1 cellular context compared by ENCODE assay signal in the genomic region with DNA sequence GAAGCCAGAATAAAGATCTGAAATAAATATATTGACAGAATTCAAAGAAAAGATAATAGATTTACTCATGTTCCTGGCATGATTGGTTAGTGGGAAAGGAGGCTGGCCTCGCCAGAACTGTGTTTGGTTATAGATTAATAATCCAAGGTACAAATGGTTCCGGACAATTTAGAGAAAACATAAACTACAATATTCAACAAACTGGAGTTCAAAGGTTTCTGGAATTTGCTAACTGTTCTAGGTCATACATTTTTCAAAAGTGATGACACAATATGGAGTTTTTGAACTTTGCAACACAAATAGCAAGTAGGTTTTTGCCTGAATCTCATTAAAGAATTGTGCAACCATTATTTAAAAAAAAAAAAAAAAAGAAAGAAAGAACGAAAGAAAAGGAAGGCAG.
A peak's percentile ranks its signal among the peaks of the same experiment; 100 is the strongest.
TF ChIP-seq lines count a peak whose summit lies in the region.

No MANE protein-coding gene starts in this region.

TF ChIP-seq in HepG2, 621 proteins besides CTCF, POLR2A, EP300 and RAD21 (continued from another document and continues in another):
- TF ChIP-seq, protein P1, sequence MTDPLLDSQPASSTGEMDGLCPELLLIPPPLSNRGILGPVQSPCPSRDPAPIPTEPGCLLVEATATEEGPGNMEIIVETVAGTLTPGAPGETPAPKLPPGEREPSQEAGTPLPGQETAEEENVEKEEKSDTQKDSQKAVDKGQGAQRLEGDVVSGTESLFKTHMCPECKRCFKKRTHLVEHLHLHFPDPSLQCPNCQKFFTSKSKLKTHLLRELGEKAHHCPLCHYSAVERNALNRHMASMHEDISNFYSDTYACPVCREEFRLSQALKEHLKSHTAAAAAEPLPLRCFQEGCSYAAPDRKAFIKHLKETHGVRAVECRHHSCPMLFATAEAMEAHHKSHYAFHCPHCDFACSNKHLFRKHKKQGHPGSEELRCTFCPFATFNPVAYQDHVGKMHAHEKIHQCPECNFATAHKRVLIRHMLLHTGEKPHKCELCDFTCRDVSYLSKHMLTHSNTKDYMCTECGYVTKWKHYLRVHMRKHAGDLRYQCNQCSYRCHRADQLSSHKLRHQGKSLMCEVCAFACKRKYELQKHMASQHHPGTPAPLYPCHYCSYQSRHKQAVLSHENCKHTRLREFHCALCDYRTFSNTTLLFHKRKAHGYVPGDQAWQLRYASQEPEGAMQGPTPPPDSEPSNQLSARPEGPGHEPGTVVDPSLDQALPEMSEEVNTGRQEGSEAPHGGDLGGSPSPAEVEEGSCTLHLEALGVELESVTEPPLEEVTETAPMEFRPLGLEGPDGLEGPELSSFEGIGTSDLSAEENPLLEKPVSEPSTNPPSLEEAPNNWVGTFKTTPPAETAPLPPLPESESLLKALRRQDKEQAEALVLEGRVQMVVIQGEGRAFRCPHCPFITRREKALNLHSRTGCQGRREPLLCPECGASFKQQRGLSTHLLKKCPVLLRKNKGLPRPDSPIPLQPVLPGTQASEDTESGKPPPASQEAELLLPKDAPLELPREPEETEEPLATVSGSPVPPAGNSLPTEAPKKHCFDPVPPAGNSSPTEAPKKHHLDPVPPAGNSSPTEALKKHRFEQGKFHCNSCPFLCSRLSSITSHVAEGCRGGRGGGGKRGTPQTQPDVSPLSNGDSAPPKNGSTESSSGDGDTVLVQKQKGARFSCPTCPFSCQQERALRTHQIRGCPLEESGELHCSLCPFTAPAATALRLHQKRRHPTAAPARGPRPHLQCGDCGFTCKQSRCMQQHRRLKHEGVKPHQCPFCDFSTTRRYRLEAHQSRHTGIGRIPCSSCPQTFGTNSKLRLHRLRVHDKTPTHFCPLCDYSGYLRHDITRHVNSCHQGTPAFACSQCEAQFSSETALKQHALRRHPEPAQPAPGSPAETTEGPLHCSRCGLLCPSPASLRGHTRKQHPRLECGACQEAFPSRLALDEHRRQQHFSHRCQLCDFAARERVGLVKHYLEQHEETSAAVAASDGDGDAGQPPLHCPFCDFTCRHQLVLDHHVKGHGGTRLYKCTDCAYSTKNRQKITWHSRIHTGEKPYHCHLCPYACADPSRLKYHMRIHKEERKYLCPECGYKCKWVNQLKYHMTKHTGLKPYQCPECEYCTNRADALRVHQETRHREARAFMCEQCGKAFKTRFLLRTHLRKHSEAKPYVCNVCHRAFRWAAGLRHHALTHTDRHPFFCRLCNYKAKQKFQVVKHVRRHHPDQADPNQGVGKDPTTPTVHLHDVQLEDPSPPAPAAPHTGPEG (CRISPR knock-in tag; IDR thresholded peaks at IDR 0.05), result no peak
- no peak for TF ChIP-seq KDM2A (CRISPR knock-in tag; IDR thresholded peaks at IDR 0.05; ENCODE audit: borderline replicate concordance, low read depth)
- TF ChIP-seq, protein P2, sequence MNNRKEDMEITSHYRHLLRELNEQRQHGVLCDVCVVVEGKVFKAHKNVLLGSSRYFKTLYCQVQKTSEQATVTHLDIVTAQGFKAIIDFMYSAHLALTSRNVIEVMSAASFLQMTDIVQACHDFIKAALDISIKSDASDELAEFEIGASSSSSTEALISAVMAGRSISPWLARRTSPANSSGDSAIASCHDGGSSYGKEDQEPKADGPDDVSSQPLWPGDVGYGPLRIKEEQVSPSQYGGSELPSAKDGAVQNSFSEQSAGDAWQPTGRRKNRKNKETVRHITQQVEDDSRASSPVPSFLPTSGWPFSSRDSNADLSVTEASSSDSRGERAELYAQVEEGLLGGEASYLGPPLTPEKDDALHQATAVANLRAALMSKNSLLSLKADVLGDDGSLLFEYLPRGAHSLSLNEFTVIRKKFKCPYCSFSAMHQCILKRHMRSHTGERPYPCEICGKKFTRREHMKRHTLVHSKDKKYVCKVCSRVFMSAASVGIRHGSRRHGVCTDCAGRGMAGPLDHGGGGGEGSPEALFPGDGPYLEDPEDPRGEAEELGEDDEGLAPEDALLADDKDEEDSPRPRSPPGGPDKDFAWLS (CRISPR knock-in tag; IDR thresholded peaks at IDR 0.05; ENCODE audit: borderline replicate concordance), result no peak
- no peak for TF ChIP-seq ATAD3A (CRISPR knock-in tag; IDR thresholded peaks at IDR 0.05)
- no peak for TF ChIP-seq FOXM1 (CRISPR knock-in tag; IDR thresholded peaks at IDR 0.05)
- no peak for TF ChIP-seq ZNF274 (CRISPR knock-in tag; IDR thresholded peaks at IDR 0.05)
- no peak for TF ChIP-seq PAX8 (CRISPR knock-in tag; IDR thresholded peaks at IDR 0.05; ENCODE audit: borderline replicate concordance)
- TF ChIP-seq NFE2L1 (CRISPR knock-in tag; IDR thresholded peaks at IDR 0.05; ENCODE audit: borderline replicate concordance), result no peak
- no peak for TF ChIP-seq MEF2D (CRISPR knock-in tag; IDR thresholded peaks at IDR 0.05)
- TF ChIP-seq, protein P3, sequence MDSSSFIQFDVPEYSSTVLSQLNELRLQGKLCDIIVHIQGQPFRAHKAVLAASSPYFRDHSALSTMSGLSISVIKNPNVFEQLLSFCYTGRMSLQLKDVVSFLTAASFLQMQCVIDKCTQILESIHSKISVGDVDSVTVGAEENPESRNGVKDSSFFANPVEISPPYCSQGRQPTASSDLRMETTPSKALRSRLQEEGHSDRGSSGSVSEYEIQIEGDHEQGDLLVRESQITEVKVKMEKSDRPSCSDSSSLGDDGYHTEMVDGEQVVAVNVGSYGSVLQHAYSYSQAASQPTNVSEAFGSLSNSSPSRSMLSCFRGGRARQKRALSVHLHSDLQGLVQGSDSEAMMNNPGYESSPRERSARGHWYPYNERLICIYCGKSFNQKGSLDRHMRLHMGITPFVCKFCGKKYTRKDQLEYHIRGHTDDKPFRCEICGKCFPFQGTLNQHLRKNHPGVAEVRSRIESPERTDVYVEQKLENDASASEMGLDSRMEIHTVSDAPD (CRISPR knock-in tag; IDR thresholded peaks at IDR 0.05), result no peak
- TF ChIP-seq ZNF33B (CRISPR knock-in tag; IDR thresholded peaks at IDR 0.05), result no peak
- TF ChIP-seq NFE2L2 (IDR thresholded peaks at IDR 0.05; ENCODE audit: low read length), result no peak
- no peak for TF ChIP-seq ZNF260 (CRISPR knock-in tag; IDR thresholded peaks at IDR 0.05; ENCODE audit: borderline replicate concordance, low read depth)
- TF ChIP-seq RFXANK (CRISPR knock-in tag; IDR thresholded peaks at IDR 0.05), result no peak
- TF ChIP-seq ZNF773 (CRISPR knock-in tag; IDR thresholded peaks at IDR 0.05; ENCODE audit: borderline replicate concordance), result no peak
- no peak for TF ChIP-seq U2AF1 (optimal IDR thresholded peaks at IDR 0.05; ENCODE audit: low read depth, low read length)
- TF ChIP-seq ERF (CRISPR knock-in tag; IDR thresholded peaks at IDR 0.05), result no peak
- no peak for TF ChIP-seq RBM22 (optimal IDR thresholded peaks at IDR 0.05; ENCODE audit: low read length)
- no peak for TF ChIP-seq SNAPC2 (CRISPR knock-in tag; IDR thresholded peaks at IDR 0.05)
- no peak for TF ChIP-seq ZNF816 (CRISPR knock-in tag; IDR thresholded peaks at IDR 0.05; ENCODE audit: borderline replicate concordance)
- TF ChIP-seq MED1 (CRISPR knock-in tag; IDR thresholded peaks at IDR 0.05), result no peak
- no peak for TF ChIP-seq ZNF224 (CRISPR knock-in tag; IDR thresholded peaks at IDR 0.05)
- TF ChIP-seq MIER3 (CRISPR knock-in tag; IDR thresholded peaks at IDR 0.05; ENCODE audit: borderline replicate concordance), result no peak
- TF ChIP-seq NR2C2 (CRISPR knock-in tag; IDR thresholded peaks at IDR 0.05; ENCODE audit: borderline replicate concordance), result peak; percentile 70
- no peak for TF ChIP-seq PAF1 (CRISPR knock-in tag; IDR thresholded peaks at IDR 0.05)
- TF ChIP-seq, protein P4, sequence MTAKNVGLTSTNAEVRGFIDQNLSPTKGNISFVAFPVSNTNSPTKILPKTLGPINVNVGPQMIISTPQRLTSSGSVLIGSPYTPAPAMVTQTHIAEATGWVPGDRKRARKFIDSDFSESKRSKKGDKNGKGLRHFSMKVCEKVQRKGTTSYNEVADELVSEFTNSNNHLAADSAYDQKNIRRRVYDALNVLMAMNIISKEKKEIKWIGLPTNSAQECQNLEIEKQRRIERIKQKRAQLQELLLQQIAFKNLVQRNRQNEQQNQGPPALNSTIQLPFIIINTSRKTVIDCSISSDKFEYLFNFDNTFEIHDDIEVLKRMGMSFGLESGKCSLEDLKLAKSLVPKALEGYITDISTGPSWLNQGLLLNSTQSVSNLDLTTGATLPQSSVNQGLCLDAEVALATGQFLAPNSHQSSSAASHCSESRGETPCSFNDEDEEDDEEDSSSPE (CRISPR knock-in tag; IDR thresholded peaks at IDR 0.05), result no peak
- TF ChIP-seq ZNF567 (CRISPR knock-in tag; IDR thresholded peaks at IDR 0.05; ENCODE audit: borderline replicate concordance), result no peak
- no peak for TF ChIP-seq SSRP1 (CRISPR knock-in tag; IDR thresholded peaks at IDR 0.05)
- no peak for TF ChIP-seq ZNF136 (CRISPR knock-in tag; IDR thresholded peaks at IDR 0.05; ENCODE audit: low read depth)
- TF ChIP-seq ZNF121 (CRISPR knock-in tag; IDR thresholded peaks at IDR 0.05), result no peak
- TF ChIP-seq MBD4 (IDR thresholded peaks at IDR 0.05; ENCODE audit: borderline replicate concordance, low read length), result no peak
- TF ChIP-seq, protein P5, sequence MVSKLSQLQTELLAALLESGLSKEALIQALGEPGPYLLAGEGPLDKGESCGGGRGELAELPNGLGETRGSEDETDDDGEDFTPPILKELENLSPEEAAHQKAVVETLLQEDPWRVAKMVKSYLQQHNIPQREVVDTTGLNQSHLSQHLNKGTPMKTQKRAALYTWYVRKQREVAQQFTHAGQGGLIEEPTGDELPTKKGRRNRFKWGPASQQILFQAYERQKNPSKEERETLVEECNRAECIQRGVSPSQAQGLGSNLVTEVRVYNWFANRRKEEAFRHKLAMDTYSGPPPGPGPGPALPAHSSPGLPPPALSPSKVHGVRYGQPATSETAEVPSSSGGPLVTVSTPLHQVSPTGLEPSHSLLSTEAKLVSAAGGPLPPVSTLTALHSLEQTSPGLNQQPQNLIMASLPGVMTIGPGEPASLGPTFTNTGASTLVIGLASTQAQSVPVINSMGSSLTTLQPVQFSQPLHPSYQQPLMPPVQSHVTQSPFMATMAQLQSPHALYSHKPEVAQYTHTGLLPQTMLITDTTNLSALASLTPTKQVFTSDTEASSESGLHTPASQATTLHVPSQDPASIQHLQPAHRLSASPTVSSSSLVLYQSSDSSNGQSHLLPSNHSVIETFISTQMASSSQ (IDR thresholded peaks at IDR 0.05; ENCODE audit: low read depth), result no peak
- TF ChIP-seq, protein P5 (CRISPR knock-in tag; IDR thresholded peaks at IDR 0.05; ENCODE audit: borderline replicate concordance), result no peak
- no peak for TF ChIP-seq ZNF737 (CRISPR knock-in tag; IDR thresholded peaks at IDR 0.05; ENCODE audit: borderline replicate concordance)
- TF ChIP-seq GFI1 (CRISPR knock-in tag; IDR thresholded peaks at IDR 0.05; ENCODE audit: borderline replicate concordance), result no peak
- no peak for TF ChIP-seq ZNF879 (CRISPR knock-in tag; IDR thresholded peaks at IDR 0.05)
- TF ChIP-seq BCL6 (CRISPR knock-in tag; IDR thresholded peaks at IDR 0.05), result no peak
- no peak for TF ChIP-seq HDAC2 (CRISPR knock-in tag; IDR thresholded peaks at IDR 0.05)
- TF ChIP-seq ZSCAN31 (CRISPR knock-in tag; IDR thresholded peaks at IDR 0.05; ENCODE audit: low read depth), result no peak
- no peak for TF ChIP-seq DNMT3B (CRISPR knock-in tag; conservative IDR thresholded peaks at IDR 0.05)
- TF ChIP-seq ETV6 (CRISPR knock-in tag; conservative IDR thresholded peaks at IDR 0.05), result no peak
- TF ChIP-seq ZNF703 (CRISPR knock-in tag; IDR thresholded peaks at IDR 0.05; ENCODE audit: borderline replicate concordance), result no peak
- TF ChIP-seq GZF1 (CRISPR knock-in tag; IDR thresholded peaks at IDR 0.05), result no peak
- no peak for TF ChIP-seq MTF2 (CRISPR knock-in tag; IDR thresholded peaks at IDR 0.05; ENCODE audit: borderline replicate concordance)
- no peak for TF ChIP-seq ATM (IDR thresholded peaks at IDR 0.05; ENCODE audit: borderline replicate concordance)
- TF ChIP-seq PRPF4 (IDR thresholded peaks at IDR 0.05; ENCODE audit: low read depth, low read length, poor library complexity, severe bottlenecking), result no peak
- no peak for TF ChIP-seq JDP2 (CRISPR knock-in tag; IDR thresholded peaks at IDR 0.05; ENCODE audit: borderline replicate concordance)
- TF ChIP-seq FOXJ3 (CRISPR knock-in tag; IDR thresholded peaks at IDR 0.05; ENCODE audit: borderline replicate concordance), result peak; percentile 47; the same call in 1 of the 2 replicates
- TF ChIP-seq ZZZ3 (CRISPR knock-in tag; IDR thresholded peaks at IDR 0.05; ENCODE audit: borderline replicate concordance), result no peak
- no peak for TF ChIP-seq PHF20 (CRISPR knock-in tag; IDR thresholded peaks at IDR 0.05)
- TF ChIP-seq NFYB (CRISPR knock-in tag; IDR thresholded peaks at IDR 0.05), result no peak
- TF ChIP-seq FOXP1 (IDR thresholded peaks at IDR 0.05), result no peak
- peak; percentile 71; the same call in 1 of the 2 replicates for TF ChIP-seq FOXP1 (CRISPR knock-in tag; IDR thresholded peaks at IDR 0.05)
- no peak for TF ChIP-seq TOPORS (CRISPR knock-in tag; IDR thresholded peaks at IDR 0.05)
- TF ChIP-seq, protein P6, sequence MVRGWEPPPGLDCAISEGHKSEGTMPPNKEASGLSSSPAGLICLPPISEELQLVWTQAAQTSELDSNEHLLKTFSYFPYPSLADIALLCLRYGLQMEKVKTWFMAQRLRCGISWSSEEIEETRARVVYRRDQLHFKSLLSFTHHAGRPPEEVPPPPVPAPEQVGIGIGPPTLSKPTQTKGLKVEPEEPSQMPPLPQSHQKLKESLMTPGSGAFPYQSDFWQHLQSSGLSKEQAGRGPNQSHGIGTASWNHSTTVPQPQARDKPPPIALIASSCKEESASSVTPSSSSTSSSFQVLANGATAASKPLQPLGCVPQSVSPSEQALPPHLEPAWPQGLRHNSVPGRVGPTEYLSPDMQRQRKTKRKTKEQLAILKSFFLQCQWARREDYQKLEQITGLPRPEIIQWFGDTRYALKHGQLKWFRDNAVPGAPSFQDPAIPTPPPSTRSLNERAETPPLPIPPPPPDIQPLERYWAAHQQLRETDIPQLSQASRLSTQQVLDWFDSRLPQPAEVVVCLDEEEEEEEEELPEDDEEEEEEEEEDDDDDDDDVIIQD (CRISPR knock-in tag; IDR thresholded peaks at IDR 0.05; ENCODE audit: low read depth), result peak; percentile 69; the same call in 1 of the 2 replicates
- TF ChIP-seq GPN1 (CRISPR knock-in tag; IDR thresholded peaks at IDR 0.05; ENCODE audit: borderline replicate concordance), result no peak
- no peak for TF ChIP-seq ZNF331 (CRISPR knock-in tag; IDR thresholded peaks at IDR 0.05)
- no peak for TF ChIP-seq ZNF253 (CRISPR knock-in tag; IDR thresholded peaks at IDR 0.05; ENCODE audit: borderline replicate concordance)
- no peak for TF ChIP-seq ZNF230 (CRISPR knock-in tag; IDR thresholded peaks at IDR 0.05)
- TF ChIP-seq HMG20B (CRISPR knock-in tag; conservative IDR thresholded peaks at IDR 0.05), result no peak
